ENCODE assay signal across 22 cellular contexts in the genomic region with DNA sequence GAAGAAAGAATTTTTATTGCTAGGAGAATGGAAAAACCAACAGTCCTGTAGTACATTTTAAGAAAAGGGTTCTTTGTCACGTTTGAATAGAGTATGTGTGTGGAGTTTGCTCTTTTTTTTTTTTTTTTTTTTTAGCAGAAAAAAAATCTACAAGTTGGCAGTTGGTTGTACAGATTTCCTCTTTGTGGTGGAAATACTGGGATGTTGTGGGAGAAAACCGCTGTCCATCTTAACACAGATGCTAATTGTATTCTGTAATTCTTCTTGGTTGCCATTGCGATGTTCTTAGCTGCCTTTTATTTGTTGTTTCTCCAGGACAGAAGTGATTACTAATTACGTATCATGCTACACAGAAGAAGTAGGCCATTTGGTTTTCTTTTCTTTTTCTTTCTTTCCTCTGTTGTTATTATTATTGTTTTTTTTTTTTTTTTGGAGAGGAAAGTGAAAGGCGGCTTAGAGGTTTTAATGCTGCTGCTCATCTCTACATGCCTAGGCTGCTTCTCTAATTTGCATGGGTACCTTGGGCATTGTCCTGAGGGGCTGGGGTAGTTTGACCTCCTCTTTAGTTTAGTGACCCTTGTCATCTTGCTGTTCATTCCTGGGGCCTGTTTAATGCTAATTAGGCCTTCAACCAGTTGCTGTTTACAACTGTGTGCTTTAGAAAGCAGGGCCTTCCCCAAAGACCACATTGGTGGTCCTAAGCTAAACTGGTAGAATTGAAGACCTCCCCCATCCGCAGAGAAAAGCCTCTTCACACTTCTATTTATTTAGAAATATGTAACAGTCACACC.
DNase-seq lines count a peak whose midpoint lies in the region; ATAC-seq, FAIRE-seq and TF ChIP-seq lines count a peak whose summit lies in the region.
"Had no signal": no experiment of that assay in that cellular context is flagged by ENCODE, and none has a peak within 500 bp of the region (broad histone marks: within the 10 kb centered on the region; RNA-seq: fewer than 3 reads in every experiment).

No MANE protein-coding gene starts in this region.

- no peak overlapping the region for H2BK120ac ChIP-seq in H1 (replicated peaks; ENCODE audit: low read depth, low read length)

- H3K9ac ChIP-seq in H1 (replicated peaks in 1 of 4; ENCODE audit: extremely low read depth in 1 of 4, low read depth in 3 of 4, low read length in 3 of 4): no peak overlapping the region

- H3K4me1 Mint-ChIP-seq in nephron progenitor cell: peaks cover 60% of the 10 kb centered on the region
- no peaks in the 10 kb centered on the region for H3K4me1 Mint-ChIP-seq in activated T-cell treated with anti-CD3 and anti-CD28 coated beads, Interleukin-2, amount 50 U/mL, for 72 hours (ENCODE audit: low read depth)
- H3K4me1 Mint-ChIP-seq: natural killer cell had no signal

- peak overlapping the region; percentile 91 for H3K27ac Mint-ChIP-seq in nephron progenitor cell
- H3K27ac Mint-ChIP-seq in activated T-cell treated with anti-CD3 and anti-CD28 coated beads, Interleukin-2, amount 50 U/mL, for 72 hours: no peak overlapping the region
- H3K27ac Mint-ChIP-seq: activated naive CD4-positive, alpha-beta T cell treated with anti-CD3 and anti-CD28 coated beads, Interleukin-2, amount 50 U/mL, for 72 hours; activated T-cell treated with anti-CD3 and anti-CD28 coated beads, Interleukin-2, amount 50 U/mL, for 24 hours; natural killer cell had no signal

- H3K4me2 ChIP-seq in H1 (ENCODE audit: insufficient read depth in 1 of 2, low read depth in 2 of 2, low read length in 2 of 2): peak overlapping the region; percentile 9 to 30; a peak in 2 of 4 replicates
- H3K4me2 ChIP-seq: A549 had no signal

- no peak overlapping the region for H3K23ac ChIP-seq in H1 (ENCODE audit: insufficient read length)

- H2BK12ac ChIP-seq in H1 (ENCODE audit: low read depth, low read length): no peak overlapping the region

- DNase-seq in COLO829 (ENCODE audit: low spot score): peak; percentile 81
- DNase-seq in RPMI7951 (ENCODE audit: low read depth): peak; percentile 42
- DNase-seq in H1 (ENCODE audit: low read depth in 1 of 2, low spot score in 2 of 2): no peak
- no peak for DNase-seq in nephron progenitor cell
- no peak for DNase-seq in activated CD4-positive, alpha-beta T cell treated with anti-CD3 and anti-CD28 coated beads for 4 hours
- DNase-seq in activated T-cell treated with anti-CD3 and anti-CD28 coated beads, Interleukin-2, amount 50 U/mL, for 72 hours: no peak
- DNase-seq in HCEC 1CT: no peak
- DNase-seq: activated CD4-positive, alpha-beta T cell treated with anti-CD3 and anti-CD28 coated beads, Interleukin-2, amount 50 U/mL, for 48 hours; activated T-cell treated with anti-CD3 and anti-CD28 coated beads, Interleukin-2, amount 50 U/mL, for 24 hours; MG63; natural killer cell; NCI-H187 treated with DMSO at 0.1 percent for 48 hours; NCI-H446; stimulated activated CD4-positive, alpha-beta T cell treated with anti-CD3 and anti-CD28 coated beads, Interleukin-12 subunit alpha, Interleukin-12 subunit beta, amount 100 ng/mL, for 4 hours; SW 1271 had no signal

- no peak overlapping the region for H4K5ac ChIP-seq in H1 (ENCODE audit: insufficient read length, low read depth, low read length)

- FAIRE-seq in H1 (lab: Jason Lieb, UNC): peak; percentile 81
- FAIRE-seq: islet of Langerhans had no signal

- H3K27me3 ChIP-seq in H1 (replicated peaks in 1 of 4; ENCODE audit: control insufficient read depth in 3 of 4, extremely low read depth in 1 of 4, insufficient read depth in 3 of 4, low read length in 3 of 4): no peaks in the 10 kb centered on the region
- H3K27me3 ChIP-seq: cardiac muscle cell, esophagus muscularis mucosa, MG63 had no signal

- ATAC-seq in GM19023 (IDR thresholded peaks at IDR 0.05; ENCODE audit: unreplicated experiment): no peak
- ATAC-seq in activated T-cell treated with anti-CD3 and anti-CD28 coated beads, Interleukin-2, amount 50 U/mL, for 72 hours (replicated peaks in 1 of 2): no peak
- ATAC-seq: A549; activated naive CD4-positive, alpha-beta T cell treated with anti-CD3 and anti-CD28 coated beads, Interleukin-2, amount 50 U/mL, for 72 hours; natural killer cell had no signal

- H3K4me3 ChIP-seq in H1 (ENCODE audit: extremely low read depth in 1 of 4, insufficient read depth in 2 of 4, low read depth in 3 of 4, low read length in 4 of 4): peak overlapping the region in 1 of 4 experiments; percentile 23; a peak in 1 of 8 replicates
- H3K4me3 ChIP-seq: A549, cardiac muscle cell, esophagus muscularis mucosa, MG63 had no signal

- TF ChIP-seq CTCF in H1 (IDR thresholded peaks at IDR 0.05; ENCODE audit: control extremely low read depth in 1 of 3, insufficient read depth in 1 of 3, low read depth in 1 of 3, low read length in 3 of 3) (no peak), nephron progenitor cell (IDR thresholded peaks at IDR 0.05) (no peak)

- no peaks in the 10 kb centered on the region for H3K23me2 ChIP-seq in H1 (ENCODE audit: low read depth, low read length)

- no peak overlapping the region for H2BK15ac ChIP-seq in H1 (ENCODE audit: low read length)

- H3K14ac ChIP-seq in H1 (ENCODE audit: insufficient read length): no peak overlapping the region

- no peak overlapping the region for H2AFZ ChIP-seq in H1 (ENCODE audit: low read length)

- TF ChIP-seq EP300 in H1 (IDR thresholded peaks at IDR 0.05; ENCODE audit: borderline replicate concordance in 1 of 2, low read depth in 2 of 2, low read length in 2 of 2): no peak

- POLR2A ChIA-PET in H1 (lab: Charles Lee; ENCODE audit: partially characterized antibody): no interaction called here

- WGBS in H1 (ENCODE audit: extremely low coverage in 1 of 2, insufficient coverage in 1 of 2, insufficient read length in 1 of 2, insufficient replicate concordance in 2 of 2, low coverage in 1 of 2, low lambda C conversion rate in 2 of 2, missing lambda C conversion rate in 1 of 2), 2 experiments: 60% methylated on average over 5 of the region's 6 CpGs; no CpG with 5 or more reads in 1 of the 2 experiments

- no peak overlapping the region for H4K8ac ChIP-seq in H1 (ENCODE audit: extremely low read depth, insufficient read depth, low read length)

- no peaks in the 10 kb centered on the region for H3K27me3 Mint-ChIP-seq in nephron progenitor cell (ENCODE audit: low read depth, poor library complexity)
- H3K27me3 Mint-ChIP-seq in activated T-cell treated with anti-CD3 and anti-CD28 coated beads, Interleukin-2, amount 50 U/mL, for 72 hours (ENCODE audit: low read depth): no peaks in the 10 kb centered on the region
- H3K27me3 Mint-ChIP-seq: activated T-cell treated with anti-CD3 and anti-CD28 coated beads, Interleukin-2, amount 50 U/mL, for 24 hours had no signal

- no peak overlapping the region for H3K18ac ChIP-seq in H1 (ENCODE audit: extremely low read depth, low read length)

- H3K9me3 Mint-ChIP-seq in nephron progenitor cell: no peaks in the 10 kb centered on the region
- no peaks in the 10 kb centered on the region for H3K9me3 Mint-ChIP-seq in activated T-cell treated with anti-CD3 and anti-CD28 coated beads, Interleukin-2, amount 50 U/mL, for 72 hours
- H3K9me3 Mint-ChIP-seq: activated naive CD4-positive, alpha-beta T cell treated with anti-CD3 and anti-CD28 coated beads, Interleukin-2, amount 50 U/mL, for 72 hours; activated T-cell treated with anti-CD3 and anti-CD28 coated beads, Interleukin-2, amount 50 U/mL, for 24 hours had no signal

- no peak for TF ChIP-seq POLR2A in H1 (IDR thresholded peaks at IDR 0.05; ENCODE audit: control extremely low read depth in 1 of 2, low read depth in 2 of 2, low read length in 2 of 2)

- no peak overlapping the region for H2AK5ac ChIP-seq in H1 (ENCODE audit: low read depth, low read length)

- no peaks in the 10 kb centered on the region for H4K20me1 ChIP-seq in H1 (replicated peaks in 1 of 2; ENCODE audit: control insufficient read depth in 1 of 2, insufficient read depth in 2 of 2, low read length in 2 of 2)

- H2BK5ac ChIP-seq in H1 (ENCODE audit: low read depth, low read length): no peak overlapping the region

- peaks cover 5% of the 10 kb centered on the region for H3K36me3 Mint-ChIP-seq in nephron progenitor cell (ENCODE audit: low read depth)
- no peaks in the 10 kb centered on the region for H3K36me3 Mint-ChIP-seq in activated T-cell treated with anti-CD3 and anti-CD28 coated beads, Interleukin-2, amount 50 U/mL, for 72 hours (ENCODE audit: insufficient read depth in 2 of 2)
- H3K36me3 Mint-ChIP-seq: activated naive CD4-positive, alpha-beta T cell treated with anti-CD3 and anti-CD28 coated beads, Interleukin-2, amount 50 U/mL, for 72 hours; natural killer cell had no signal

- H3K4ac ChIP-seq in H1 (replicated peaks; ENCODE audit: insufficient read length, low read depth, low read length): no peak overlapping the region

- no peaks in the 10 kb centered on the region for H3K79me2 ChIP-seq in H1 (ENCODE audit: control insufficient read depth in 1 of 2, insufficient read depth in 2 of 2, low read length in 2 of 2)

- no peak overlapping the region for H3K56ac ChIP-seq in H1 (replicated peaks; ENCODE audit: insufficient read length, low read depth, low read length)

- CTCF ChIA-PET in H1 (lab: Charles Lee; ENCODE audit: partially characterized antibody): interaction anchor here (0.7 to 1.0 kb wide), 2 partner anchors 14 to 897 kb away, joined by 3 read pairs; no protein-coding TSS in a partner anchor

- H3K9me3 ChIP-seq in H1 (ENCODE audit: insufficient read depth in 2 of 2, low read depth in 1 of 2, low read length in 1 of 2): no peaks in the 10 kb centered on the region
- H3K9me3 ChIP-seq: A549, esophagus muscularis mucosa, MG63 had no signal

- peaks cover 0 to 20% (median 0%) of the 10 kb centered on the region in 4 experiments; a peak in 1 of 7 replicates for H3K4me1 ChIP-seq in H1 (replicated peaks in 1 of 4; ENCODE audit: control insufficient read depth in 3 of 4, insufficient read depth in 4 of 4, low read length in 3 of 4)
- H3K4me1 ChIP-seq: A549, esophagus muscularis mucosa had no signal

- H3K27ac ChIP-seq in H1 (ENCODE audit: low read depth, low read length): no peak overlapping the region
- H3K27ac ChIP-seq: A549, C4-2B, cardiac muscle cell had no signal

- no peak overlapping the region for H2BK20ac ChIP-seq in H1 (ENCODE audit: low read length)

- peak overlapping the region; percentile 6 for H3K4me3 Mint-ChIP-seq in nephron progenitor cell
- no peak overlapping the region for H3K4me3 Mint-ChIP-seq in activated T-cell treated with anti-CD3 and anti-CD28 coated beads, Interleukin-2, amount 50 U/mL, for 72 hours
- H3K4me3 Mint-ChIP-seq: activated T-cell treated with anti-CD3 and anti-CD28 coated beads, Interleukin-2, amount 50 U/mL, for 24 hours; natural killer cell had no signal

- H3K79me1 ChIP-seq in H1 (ENCODE audit: low read depth, low read length): no peaks in the 10 kb centered on the region; the same call in 1 of the 2 replicates

- peak in 1 of 2 experiments; percentile 6; a peak in 1 of 4 replicates for TF ChIP-seq RAD21 in H1 (IDR thresholded peaks at IDR 0.05 in 1 of 2, conservative IDR thresholded peaks at IDR 0.05 in 1 of 2; ENCODE audit: low read depth in 2 of 2, low read length in 2 of 2)

- no peaks in the 10 kb centered on the region for H3K36me3 ChIP-seq in H1 (ENCODE audit: control insufficient read depth in 2 of 4, insufficient read depth in 4 of 4, low read length in 3 of 4)
- H3K36me3 ChIP-seq: cardiac muscle cell, esophagus muscularis mucosa, MG63 had no signal

- no peak overlapping the region for H4K91ac ChIP-seq in H1 (replicated peaks; ENCODE audit: insufficient read length, low read length)

Comparison
In these comparisons a context has a peak if more than half of its experiments do, and no peak if none do; other contexts are left out.
1. DNase-seq: peak in COLO829 (single experiment) and RPMI7951 (single experiment); none in H1 (0 of 2), nephron progenitor cell (single experiment), activated CD4-positive, alpha-beta T cell treated with anti-CD3 and anti-CD28 coated beads for 4 hours (0 of 2), activated T-cell treated with anti-CD3 and anti-CD28 coated beads, Interleukin-2, amount 50 U/mL, for 72 hours (0 of 2) and HCEC 1CT (single experiment).